In the genomic region with DNA sequence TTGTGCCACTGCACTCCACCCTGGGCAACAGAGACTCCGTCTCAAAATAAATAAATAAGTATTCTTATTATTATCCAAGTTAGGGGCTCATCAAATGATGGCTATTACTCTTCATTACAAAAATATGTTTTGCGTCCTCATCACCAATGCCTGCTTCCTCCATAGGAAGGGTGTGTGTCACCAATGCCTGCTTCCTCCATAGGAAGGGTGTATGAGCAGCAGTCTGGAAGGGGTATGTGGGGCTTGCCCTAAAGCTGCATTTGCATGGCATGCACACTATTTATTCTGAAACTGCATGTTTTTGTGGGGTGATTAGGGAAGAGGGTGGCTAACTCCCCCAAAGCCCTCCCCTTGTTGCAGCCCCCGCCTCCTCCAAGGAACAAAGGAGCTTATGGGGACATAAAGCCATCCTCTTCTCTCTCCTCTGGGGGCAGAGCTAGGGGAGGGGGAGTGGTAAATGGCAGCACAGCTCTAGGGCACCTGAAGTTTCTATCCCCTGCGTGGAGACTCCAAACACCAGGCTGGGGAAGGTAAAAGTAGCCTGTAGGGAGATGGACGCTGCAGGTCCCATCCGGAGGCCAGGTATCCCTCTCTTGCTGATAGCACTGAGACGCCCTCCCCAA, we compare ENCODE assay signal across 8 cellular contexts. TPM values are rescaled to one million over a fixed set of nuclear protein-coding genes. Genes with fewer than 3 reads are reported as not detected.
DNase-seq lines count a peak whose midpoint lies in the region; ATAC-seq and TF ChIP-seq lines count a peak whose summit lies in the region.

No MANE protein-coding gene starts in this region.

- no peak overlapping the region for H3K27ac ChIP-seq in thoracic aorta

- no peaks in the 10 kb centered on the region for H3K27me3 Mint-ChIP-seq in activated naive CD8-positive, alpha-beta T cell treated with anti-CD3 and anti-CD28 coated beads for 36 hours

- DNase-seq in COR-L47 (lab: John Stamatoyannopoulos, UW): peak; percentile 23
- DNase-seq in LNCaP clone FGC (ENCODE audit: low read depth): no peak
- peak; percentile 13 for DNase-seq in activated naive CD8-positive, alpha-beta T cell treated with anti-CD3 and anti-CD28 coated beads for 36 hours
- DNase-seq in kidney glomerular epithelial cell (lab: John Stamatoyannopoulos, UW): peak; percentile 6
- DNase-seq in thoracic aorta (ENCODE audit: low spot score): no peak
- DNase-seq in NCI-H2171 (lab: John Stamatoyannopoulos, UW): no peak
- DNase-seq in NCI-H2107 treated with DMSO at 0.1 percent for 48 hours (lab: John Stamatoyannopoulos, UW; ENCODE audit: unreplicated experiment): no peak

- H3K36me3 Mint-ChIP-seq in activated naive CD8-positive, alpha-beta T cell treated with anti-CD3 and anti-CD28 coated beads for 36 hours: peaks cover 3% of the 10 kb centered on the region

- H3K4me1 Mint-ChIP-seq in activated naive CD8-positive, alpha-beta T cell treated with anti-CD3 and anti-CD28 coated beads for 36 hours: peaks cover 16% of the 10 kb centered on the region

- TF ChIP-seq CTCF in LNCaP clone FGC (IDR thresholded peaks at IDR 0.05; ENCODE audit: control insufficient read depth, extremely low read depth, insufficient read depth): no peak
- no peak for TF ChIP-seq CTCF in thoracic aorta (IDR thresholded peaks at IDR 0.05)

- H3K27ac Mint-ChIP-seq in activated naive CD8-positive, alpha-beta T cell treated with anti-CD3 and anti-CD28 coated beads for 36 hours: peak overlapping the region; percentile 89

- H3K9me3 Mint-ChIP-seq in activated naive CD8-positive, alpha-beta T cell treated with anti-CD3 and anti-CD28 coated beads for 36 hours: no peaks in the 10 kb centered on the region

- no peaks in the 10 kb centered on the region for H3K36me3 ChIP-seq in thoracic aorta

- peak overlapping the region; percentile 93 for H3K4me3 ChIP-seq in LNCaP clone FGC (ENCODE audit: low read depth, low read length)
- peak overlapping the region; percentile 82 for H3K4me3 ChIP-seq in thoracic aorta

- ATAC-seq in thoracic aorta (ENCODE audit: insufficient number of reproducible peaks, low FRiP score, low read depth) (no peak), HG02642 (IDR thresholded peaks at IDR 0.05; ENCODE audit: poor library complexity, unreplicated experiment) (no peak)

- peak overlapping the region; percentile 86 for H3K4me3 Mint-ChIP-seq in activated naive CD8-positive, alpha-beta T cell treated with anti-CD3 and anti-CD28 coated beads for 36 hours

- H3K4me1 ChIP-seq in thoracic aorta (ENCODE audit: control insufficient read depth in 1 of 2, low read depth in 2 of 2): peaks cover 17 to 27% of the 10 kb centered on the region in 2 donors

- no peaks in the 10 kb centered on the region for H3K9me3 ChIP-seq in thoracic aorta

- H3K27me3 ChIP-seq in thoracic aorta (replicated peaks; ENCODE audit: insufficient read depth): no peaks in the 10 kb centered on the region

RNA-seq across cellular contexts. Expression of gene CAMKK2, which starts 1.3 kb away (rescaled TPM):
- 10 to 100 TPM; 37.6 to 38.6 TPM for total RNA-seq in activated naive CD8-positive, alpha-beta T cell treated with anti-CD3 and anti-CD28 coated beads for 36 hours
- total RNA-seq in thoracic aorta: 10 to 100 TPM; 41.8 to 49.9 TPM

RNA-seq across cellular contexts. Expression of gene ANAPC5, which starts 57.0 kb away (rescaled TPM):
- total RNA-seq in activated naive CD8-positive, alpha-beta T cell treated with anti-CD3 and anti-CD28 coated beads for 36 hours: 100 to 1,000 TPM; 130 to 138 TPM
- 100 to 1,000 TPM; 113 to 174 TPM for total RNA-seq in thoracic aorta

Comparison
In these comparisons a context has a peak if more than half of its experiments do, and no peak if none do; other contexts are left out.
1. DNase-seq: peak in COR-L47 (single experiment), activated naive CD8-positive, alpha-beta T cell treated with anti-CD3 and anti-CD28 coated beads for 36 hours (single experiment) and kidney glomerular epithelial cell (single experiment); none in LNCaP clone FGC (single experiment), thoracic aorta (single experiment), NCI-H2171 (single experiment) and NCI-H2107 treated with DMSO at 0.1 percent for 48 hours (single experiment).